ENCODE assay signal across 9 cellular contexts in genomic region chr19:55460670-55461258, GRCh38. TPM values are rescaled to one million over a fixed set of nuclear protein-coding genes. Genes with fewer than 3 reads are reported as not detected.
A peak's percentile ranks its signal among the peaks of the same experiment; 100 is the strongest.
DNase-seq lines count a peak whose midpoint lies in the region; ATAC-seq and TF ChIP-seq lines count a peak whose summit lies in the region.
"Had no signal": no experiment of that assay in that cellular context is flagged by ENCODE, and none has a peak within 500 bp of the region (broad histone marks: within the 10 kb centered on the region; RNA-seq: fewer than 3 reads in every experiment).

No MANE protein-coding gene starts in this region.

- no peaks in the 10 kb centered on the region for H4K20me1 ChIP-seq in OCI-LY7 (ENCODE audit: insufficient read depth, low read length)

- TF ChIP-seq CTCF in BJ (IDR thresholded peaks at IDR 0.05; ENCODE audit: insufficient read depth, low read depth, low read length), result no peak
- TF ChIP-seq CTCF in GM20000 (IDR thresholded peaks at IDR 0.05; ENCODE audit: extremely low read depth, missing control alignments), result no peak
- no peak for TF ChIP-seq CTCF in OCI-LY7 (conservative IDR thresholded peaks at IDR 0.05; ENCODE audit: low read length)
- TF ChIP-seq CTCF in prostate gland (IDR thresholded peaks at IDR 0.05), result no peak

- peaks cover 8% of the 10 kb centered on the region; the same call in 1 of the 2 replicates for H3K79me2 ChIP-seq in OCI-LY7 (ENCODE audit: insufficient read depth, low read depth, low read length)

- TF ChIP-seq POLR2A in prostate gland (IDR thresholded peaks at IDR 0.05), result no peak

- intact Hi-C loops in OCI-LY7 (cut with micrococcal nuclease; ENCODE audit: unreplicated experiment), result no loop called here
- intact Hi-C loops in left ventricle myocardium superior (cut with micrococcal nuclease), result no loop called here
- intact Hi-C loops in prostate gland (cut with DNase I), result no loop called here

- H3K27ac ChIP-seq in OCI-LY7 (ENCODE audit: low read depth, low read length, poor library complexity, severe bottlenecking), result peak overlapping the region; percentile 75
- H3K27ac ChIP-seq in prostate gland, result peak overlapping the region; percentile 86 to 88

- peak; percentile 34 for DNase-seq in BJ (ENCODE audit: low read depth)
- peak; percentile 80 for DNase-seq in GM20000 (ENCODE audit: low spot score)
- DNase-seq in OCI-LY7 (ENCODE audit: low spot score), result peak; percentile 69
- DNase-seq in anterior cingulate cortex (lab: John Stamatoyannopoulos, UW), result peak in 37 of 58 donors; percentile 14 to 68 (median 40)
- peak; percentile 88 for DNase-seq in left ventricle myocardium superior
- DNase-seq in prostate gland (ENCODE audit: low spot score), result peak; percentile 68
- no peak for DNase-seq in cortex of kidney (lab: John Stamatoyannopoulos, UW)

- H3K9me2 ChIP-seq in OCI-LY7 (ENCODE audit: insufficient read depth, low read length), result no peaks in the 10 kb centered on the region

- H2AFZ ChIP-seq in OCI-LY7 (ENCODE audit: low read length), result peak overlapping the region; percentile 34; the same call in 1 of the 2 replicates

- peaks cover 1% of the 10 kb centered on the region; the same call in 1 of the 2 replicates for H3K36me3 ChIP-seq in BJ (ENCODE audit: control insufficient read depth, insufficient read depth, low read length)
- no peaks in the 10 kb centered on the region for H3K36me3 ChIP-seq in OCI-LY7 (ENCODE audit: insufficient read depth, low read length)
- H3K36me3 ChIP-seq in prostate gland, result no peaks in the 10 kb centered on the region

- ATAC-seq in left ventricle myocardium superior (peak; percentile 74), HG03342 (IDR thresholded peaks at IDR 0.05; ENCODE audit: unreplicated experiment) (no peak)

- H3K4me2 ChIP-seq in OCI-LY7 (ENCODE audit: low read length), result peak overlapping the region; percentile 92

- 3% methylated on average over 23 of the region's 24 CpGs for WGBS in prostate gland

- no TSS peak for BruUV-seq in OCI-LY7 (replicated peaks; lab: Mats Ljungman, UMichigan)

- POLR2A ChIA-PET in BJ (lab: Charles Lee) (no interaction called here), OCI-LY7 (lab: Charles Lee) (no interaction called here)

- H3K27me3 ChIP-seq in BJ (ENCODE audit: control insufficient read depth, insufficient read depth, low read length) (no peaks in the 10 kb centered on the region), prostate gland (replicated peaks; ENCODE audit: insufficient read depth) (no peaks in the 10 kb centered on the region)

- H3K4me3 ChIP-seq in BJ (ENCODE audit: low read depth, low read length) (peak overlapping the region; percentile 67), OCI-LY7 (ENCODE audit: low read depth, low read length, poor library complexity, severe bottlenecking) (peak overlapping the region; percentile 94), prostate gland (peak overlapping the region; percentile 66 to 73)

- no peaks in the 10 kb centered on the region for H3K9me3 ChIP-seq in OCI-LY7 (ENCODE audit: low read length)
- no peaks in the 10 kb centered on the region for H3K9me3 ChIP-seq in prostate gland

- CTCF ChIA-PET in BJ (lab: Yijun Ruan, JAX), result interaction anchor here (1.1 to 3.3 kb wide), 3 partner anchors 16 to 43 kb away, joined by 3 to 14 read pairs (median 4); partner anchors contain the start of gene ZNF628
- CTCF ChIA-PET in OCI-LY7 (lab: Charles Lee; ENCODE audit: unreplicated experiment), result interaction anchor here (1.0 kb wide), 1 partner anchor 159 kb away, joined by 3 read pairs; no protein-coding TSS in a partner anchor

- peaks cover 17% of the 10 kb centered on the region for H3K4me1 ChIP-seq in OCI-LY7 (ENCODE audit: insufficient read depth, low read length, poor library complexity, severe bottlenecking)
- no peaks in the 10 kb centered on the region for H3K4me1 ChIP-seq in prostate gland (replicated peaks)

RNA-seq across cellular contexts. Expression of gene ISOC2, which starts 0.7 kb away (rescaled TPM):
- 93.8 and 123 TPM in 2 replicates for polyA plus RNA-seq in BJ (2011; rRNA removed)
- polyA minus RNA-seq in BJ (2011; rRNA and poly(A)+ RNA removed), result 19.8 and 31.8 TPM in 2 replicates
- total RNA-seq in OCI-LY7 (2014; rRNA removed; shearing (Covaris generic)), result 89.5 and 115 TPM in 2 replicates
- total RNA-seq in OCI-LY7 (2022) (37.0 and 37.7 TPM in 2 replicates), left ventricle myocardium superior (58.5 TPM), prostate gland (100 to 1,000 TPM in 1 of 2 donors, 10 to 100 TPM in 1; 85.1 to 117 TPM)

RNA-seq across cellular contexts. Expression of gene C19orf85, which starts 3.8 kb away (rescaled TPM):
- not detected in 2 replicates for polyA plus RNA-seq in BJ (2011; rRNA removed)
- not detected in 2 replicates for polyA minus RNA-seq in BJ (2011; rRNA and poly(A)+ RNA removed)
- not detected in 2 replicates for total RNA-seq in OCI-LY7 (2014; rRNA removed; shearing (Covaris generic))
- total RNA-seq in OCI-LY7 (2022), result not detected in 2 replicates
- not detected for total RNA-seq in left ventricle myocardium superior
- total RNA-seq in prostate gland, result not detected
- total RNA-seq: T-helper 2 cell treated with Interferon-gamma antibody and Interleukin-4, amounts not matched to agents 100 ng/mL and 5 ng/mL, for 36 hours had no signal

RNA-seq across cellular contexts. Expression of gene ZNF628, which starts 15.7 kb away (rescaled TPM):
- polyA plus RNA-seq in BJ (2011; rRNA removed), result 0.36 and 0.48 TPM in 2 replicates
- 0.47 and 0.62 TPM in 2 replicates for polyA minus RNA-seq in BJ (2011; rRNA and poly(A)+ RNA removed)
- total RNA-seq in OCI-LY7 (2014; rRNA removed; shearing (Covaris generic)), result 1.8 and 5.2 TPM in 2 replicates
- total RNA-seq in OCI-LY7 (2022) (8.6 and 10.6 TPM in 2 replicates), left ventricle myocardium superior (6.4 TPM), prostate gland (10 to 100 TPM; 10.9 to 66.4 TPM)

RNA-seq across cellular contexts. Expression of gene SHISA7, which starts 17.7 kb away (rescaled TPM):
- polyA plus RNA-seq in BJ (2011; rRNA removed), result not detected in 2 replicates
- not detected in 2 replicates for polyA minus RNA-seq in BJ (2011; rRNA and poly(A)+ RNA removed)
- not detected in 2 replicates for total RNA-seq in OCI-LY7 (2014; rRNA removed; shearing (Covaris generic))
- not detected in 2 replicates for total RNA-seq in OCI-LY7 (2022)
- total RNA-seq in left ventricle myocardium superior, result not detected
- total RNA-seq in prostate gland, result not detected
- total RNA-seq: T-helper 2 cell treated with Interferon-gamma antibody and Interleukin-4, amounts not matched to agents 100 ng/mL and 5 ng/mL, for 36 hours had no signal

RNA-seq across cellular contexts. Expression of gene NAT14, which starts 24.2 kb away (rescaled TPM):
- 20.4 and 34.8 TPM in 2 replicates for polyA plus RNA-seq in BJ (2011; rRNA removed)
- 8.6 and 10.6 TPM in 2 replicates for polyA minus RNA-seq in BJ (2011; rRNA and poly(A)+ RNA removed)
- 29.1 and 33.2 TPM in 2 replicates for total RNA-seq in OCI-LY7 (2014; rRNA removed; shearing (Covaris generic))
- 24.2 and 28.3 TPM in 2 replicates for total RNA-seq in OCI-LY7 (2022)
- total RNA-seq in left ventricle myocardium superior, result 6.0 TPM
- 10 to 100 TPM; 10.8 to 19.8 TPM for total RNA-seq in prostate gland
